ENCODE assay signal across 24 cellular contexts in the genomic region with DNA sequence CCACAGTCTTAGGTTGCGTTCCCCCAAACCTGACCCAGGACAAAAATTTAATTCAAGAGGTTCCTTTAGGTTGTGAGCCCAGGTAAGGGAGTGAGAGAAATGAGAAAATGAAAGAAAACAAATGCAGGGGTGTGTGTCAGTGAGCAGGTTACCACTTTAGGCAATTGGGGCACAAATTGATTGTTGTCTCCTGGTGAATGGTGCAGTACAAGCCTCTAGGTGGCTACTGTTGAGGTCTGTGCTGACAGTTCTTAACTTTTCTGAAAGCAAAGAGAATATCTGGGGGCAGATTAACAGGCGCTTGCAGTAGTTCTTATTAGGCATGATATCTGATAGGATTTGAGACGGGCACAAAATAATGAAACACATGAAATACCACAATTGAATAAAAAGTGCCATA.
"Had no signal": no experiment of that assay in that cellular context is flagged by ENCODE, and none has a peak within 500 bp of the region (broad histone marks: within the 10 kb centered on the region; RNA-seq: fewer than 3 reads in every experiment).

No MANE protein-coding gene starts in this region.

- H3K4me3 ChIP-seq: coronary artery, heart left ventricle, left ventricle myocardium inferior, lower lobe of right lung, prostate gland, spleen, testis, transverse colon had no signal

- H2AFZ ChIP-seq: parathyroid adenoma had no signal

- H3K4me1 ChIP-seq: heart left ventricle, left ventricle myocardium inferior, lower lobe of right lung, parathyroid adenoma, prostate gland, spleen, testis, transverse colon had no signal

- H3K27ac ChIP-seq: coronary artery, heart left ventricle, left ventricle myocardium inferior, lower lobe of right lung, parathyroid adenoma, prostate gland, spleen, testis, transverse colon had no signal

- FAIRE-seq: frontal cortex, keratinocyte had no signal

- H3K27me3 ChIP-seq: heart left ventricle, spleen, testis, transverse colon had no signal

- H3K9me3 ChIP-seq: lower lobe of right lung, prostate gland, testis, transverse colon had no signal

- DNase-seq: effector CD4-positive, alpha-beta T cell; heart left ventricle; hippocampal formation; immature natural killer cell; left ventricle myocardium inferior; lower lobe of right lung; midbrain; retina; spleen; stimulated activated CD4-positive, alpha-beta T cell treated with anti-CD3 and anti-CD28 coated beads, Interleukin-15, amount 100 ng/mL, for 24 hours; stimulated activated CD4-positive, alpha-beta T cell treated with anti-CD3 and anti-CD28 coated beads, Interleukin-1b, Interleukin-23, amount 100 ng/mL, for 48 hours; stimulated activated CD4-positive, alpha-beta T cell treated with anti-CD3 and anti-CD28 coated beads, Interleukin-4, amount 100 ng/mL, for 24 hours; stimulated activated naive CD8-positive, alpha-beta T cell treated with anti-CD3 and anti-CD28 coated beads, Interleukin-15, amount 100 ng/mL, for 72 hours; testis; transverse colon had no signal

- H3K36me3 ChIP-seq: heart left ventricle, left ventricle myocardium inferior, lower lobe of right lung, prostate gland, spleen, transverse colon had no signal

- ATAC-seq: esophagus mucosa; heart left ventricle; lower lobe of right lung; natural killer cell treated with Interleukin-12 subunit alpha and Interleukin-12 subunit beta and Interleukin-15 and Interleukin-18, amount 100 ng/mL, for 72 hours; sciatic nerve; stimulated activated memory B cell treated with anti-CD40 and anti-IgM and Interleukin-4, amounts not matched to agents 10 μg/mL and 1 μg/mL and 100 μg/mL, for 72 hours; stimulated activated naive CD8-positive, alpha-beta T cell treated with anti-CD3 and anti-CD28 coated beads, Interleukin-15, amount 100 ng/mL, for 72 hours had no signal

- H3K9ac ChIP-seq: parathyroid adenoma had no signal

- H3K79me2 ChIP-seq: parathyroid adenoma had no signal
